ENCODE assay signal across 8 cellular contexts in the genomic region with DNA sequence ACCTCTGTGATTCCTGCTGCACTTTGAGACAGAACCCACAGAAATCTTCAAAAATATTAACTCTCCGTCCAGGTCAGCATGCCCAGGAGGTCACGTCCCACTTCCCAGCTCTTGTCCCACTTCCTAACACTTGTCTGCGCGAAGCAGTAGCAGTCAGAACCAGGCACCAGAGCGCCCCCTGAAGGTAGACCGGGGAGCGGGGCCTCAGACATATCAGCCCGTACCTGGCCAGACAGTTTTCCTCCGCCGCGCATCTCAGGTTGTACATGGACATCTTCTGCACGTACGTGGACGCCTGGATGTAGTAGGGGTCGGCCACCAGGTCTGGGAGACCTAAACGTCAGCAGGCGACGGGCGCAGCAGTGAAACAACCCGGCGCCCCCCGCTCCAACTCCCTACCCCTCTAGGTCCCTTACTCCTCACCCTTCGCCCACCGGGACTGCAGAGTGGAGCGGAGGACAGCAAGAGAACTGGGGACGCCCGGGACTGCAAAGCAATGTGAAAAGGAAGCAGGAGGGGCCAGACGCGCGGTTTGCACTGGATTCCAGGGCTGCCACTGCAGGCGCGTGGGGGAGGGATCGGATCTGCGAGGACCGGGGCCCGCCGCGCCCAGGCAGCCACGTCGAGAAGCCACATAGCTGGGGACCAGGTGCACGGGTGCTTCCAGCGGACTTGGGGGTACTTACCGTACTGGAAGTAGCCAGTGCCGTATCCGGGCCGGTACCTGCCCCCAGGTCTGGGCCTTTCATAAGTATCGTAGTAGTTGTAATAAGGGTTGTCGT. TPM values are rescaled to one million over a fixed set of nuclear protein-coding genes. Genes with fewer than 3 reads are reported as not detected.
A peak's percentile ranks its signal among the peaks of the same experiment; 100 is the strongest.
DNase-seq lines count a peak whose midpoint lies in the region; ATAC-seq, FAIRE-seq and TF ChIP-seq lines count a peak whose summit lies in the region.

No MANE protein-coding gene starts in this region.

- H3K36me3 ChIP-seq in NT2/D1 (ENCODE audit: insufficient read depth, insufficient read length, low read length), result peaks cover 15% of the 10 kb centered on the region
- H3K36me3 ChIP-seq in left ventricle myocardium inferior, result no peaks in the 10 kb centered on the region
- no peaks in the 10 kb centered on the region for H3K36me3 ChIP-seq in pancreas

- DNase-seq in GM10266 (ENCODE audit: extremely low spot score) (peak; percentile 75), NT2/D1 (ENCODE audit: low read depth, low spot score) (peak; percentile 44), amniotic epithelial cell (ENCODE audit: low read depth) (peak; percentile 74), left ventricle myocardium inferior (peak; percentile 71), pancreas (peak; percentile 52 to 91 (median 75))

- peak; percentile 54 for ATAC-seq in HG03175 (IDR thresholded peaks at IDR 0.05; ENCODE audit: unreplicated experiment)
- ATAC-seq in pancreas, result peak; percentile 74 to 91 (median 84)
- ATAC-seq in HG02840 (IDR thresholded peaks at IDR 0.05; ENCODE audit: low FRiP score, unreplicated experiment), result no peak

- H3K27me3 ChIP-seq in NT2/D1 (ENCODE audit: insufficient read depth, insufficient read length) (peaks cover 33% of the 10 kb centered on the region), left ventricle myocardium inferior (ENCODE audit: low read depth) (peaks cover 32% of the 10 kb centered on the region), pancreas (peaks cover 0 to 3% (median 0%) of the 10 kb centered on the region in 4 donors)

- H3K4me3 ChIP-seq in NT2/D1 (ENCODE audit: insufficient read length, low read depth) (peak overlapping the region; percentile 60), left ventricle myocardium inferior (peak overlapping the region; percentile 75), pancreas (peak overlapping the region; percentile 15 to 66 (median 34))

- no peak for FAIRE-seq in pancreas (lab: Jason Lieb, UNC)

- intact Hi-C loops in left ventricle myocardium inferior (cut with micrococcal nuclease), result no loop called here
- intact Hi-C loops in pancreas (cut with DNase I), result no loop called here

- TF ChIP-seq CTCF in 22Rv1 (IDR thresholded peaks at IDR 0.05) (peak; percentile 94), GM10266 (IDR thresholded peaks at IDR 0.05; ENCODE audit: control insufficient read depth, insufficient read depth, low read depth, missing control alignments) (peak; percentile 75), left ventricle myocardium inferior (IDR thresholded peaks at IDR 0.05; ENCODE audit: borderline replicate concordance) (peak; percentile 76), pancreas (IDR thresholded peaks at IDR 0.05) (peak; percentile 32 to 63 (median 46))

- H3K9me3 ChIP-seq in NT2/D1 (ENCODE audit: insufficient read depth, low read length) (no peaks in the 10 kb centered on the region), left ventricle myocardium inferior (replicated peaks) (no peaks in the 10 kb centered on the region), pancreas (no peaks in the 10 kb centered on the region)

- H3K4me1 ChIP-seq in NT2/D1 (ENCODE audit: insufficient read depth, insufficient read length) (no peaks in the 10 kb centered on the region), left ventricle myocardium inferior (peaks cover 26% of the 10 kb centered on the region), pancreas (peaks cover 0 to 4% (median 0%) of the 10 kb centered on the region in 3 donors)

- H3K9ac ChIP-seq in NT2/D1 (ENCODE audit: insufficient read length, low read depth), result peak overlapping the region; percentile 69

- WGBS in pancreas, 2 donors, result 1% methylated on average over 48 of the region's 48 CpGs

- peak overlapping the region; percentile 22 for H3K27ac ChIP-seq in 22Rv1
- peak overlapping the region; percentile 72 for H3K27ac ChIP-seq in left ventricle myocardium inferior (replicated peaks)
- peak overlapping the region in 1 of 4 donors; percentile 15 for H3K27ac ChIP-seq in pancreas

RNA-seq across cellular contexts. Expression of gene LOX, which starts 1.2 kb away (rescaled TPM):
- total RNA-seq in left ventricle myocardium inferior, result 4.4 TPM
- 10 to 100 TPM in 1 of 6 donors, 1 to 10 TPM in 5; 1.2 to 14.8 (median 4.7) TPM for total RNA-seq in pancreas
- polyA plus RNA-seq in pancreas, result 1 to 10 TPM in 1 of 2 donors, under 1 TPM in 1; 0.65 to 1.4 TPM

RNA-seq across cellular contexts. Expression of gene ZNF474, which starts 52.5 kb away (rescaled TPM):
- total RNA-seq in left ventricle myocardium inferior, result not detected
- under 1 TPM in 2 of 6 donors, not detected in 4; 0.12 to 0.56 TPM for total RNA-seq in pancreas
- polyA plus RNA-seq in pancreas, result under 1 TPM in 1 of 2 donors, not detected in 1; 0.08 TPM
